Comparison of ENCODE assay signal across 23 cellular contexts in genomic region chr1:39396671-39397070, GRCh38.
DNase-seq lines count a peak whose midpoint lies in the region; ATAC-seq and TF ChIP-seq lines count a peak whose summit lies in the region.
"Had no signal": no experiment of that assay in that cellular context is flagged by ENCODE, and none has a peak within 500 bp of the region (broad histone marks: within the 10 kb centered on the region; RNA-seq: fewer than 3 reads in every experiment).

No MANE protein-coding gene starts in this region.

- TF ChIP-seq RAD21 in SK-N-SH (IDR thresholded peaks at IDR 0.05; ENCODE audit: low read length), result no peak

- H3K79me2 ChIP-seq in SK-N-SH (ENCODE audit: insufficient read depth), result peaks cover 84% of the 10 kb centered on the region

- WGBS in SK-N-SH (ENCODE audit: low lambda C conversion rate), result 91% methylated on average over 5 of the region's 5 CpGs
- 93% methylated on average over 3 of the region's 5 CpGs for WGBS in mesenchymal stem cell
- 78% methylated on average over 5 of the region's 5 CpGs for WGBS in prostate gland

- H3K4me2 ChIP-seq in SK-N-SH, result 0 out of 2 replicates have a peak overlapping the region, but pooled peaks have one; percentile 59
- H3K4me2 ChIP-seq in mesenchymal stem cell (ENCODE audit: low read length, poor library complexity, severe bottlenecking), result no peak overlapping the region

- TF ChIP-seq CTCF in SK-N-SH (IDR thresholded peaks at IDR 0.05), result no peak
- TF ChIP-seq CTCF in ascending aorta (IDR thresholded peaks at IDR 0.05), result no peak
- TF ChIP-seq CTCF in thoracic aorta (IDR thresholded peaks at IDR 0.05), result no peak
- TF ChIP-seq CTCF in prostate gland (IDR thresholded peaks at IDR 0.05), result no peak

- no peak for TF ChIP-seq POLR2A in prostate gland (IDR thresholded peaks at IDR 0.05)

- H4K8ac ChIP-seq in mesenchymal stem cell (ENCODE audit: low read length), result no peak overlapping the region

- no peak for ATAC-seq in SK-N-SH treated with all-trans-retinoic acid at 6 μM for 48 hours
- ATAC-seq in thoracic aorta (ENCODE audit: insufficient number of reproducible peaks, low FRiP score, low read depth), result no peak
- ATAC-seq: GM12878, heart left ventricle, Right ventricle myocardium inferior had no signal

- H3K4me1 ChIP-seq in SK-N-SH (ENCODE audit: control insufficient read depth in 1 of 2, insufficient read depth in 2 of 2, low read depth in 1 of 2, low read length in 1 of 2), result peaks cover 14 to 85% of the 10 kb centered on the region in 2 experiments
- H3K4me1 ChIP-seq in ascending aorta, result peaks cover 39 to 66% of the 10 kb centered on the region in 2 donors
- H3K4me1 ChIP-seq in mesenchymal stem cell (ENCODE audit: control insufficient read depth, insufficient read depth, low read depth, low read length), result peaks cover 21% of the 10 kb centered on the region
- peaks cover 63 to 82% of the 10 kb centered on the region in 2 donors for H3K4me1 ChIP-seq in thoracic aorta (ENCODE audit: control insufficient read depth in 1 of 2, low read depth in 2 of 2)
- peaks cover 12% of the 10 kb centered on the region for H3K4me1 ChIP-seq in prostate gland (replicated peaks)

- H2AK5ac ChIP-seq in mesenchymal stem cell (ENCODE audit: low read length, severe bottlenecking), result peak overlapping the region; percentile 73

- peak overlapping the region in 1 of 2 experiments; percentile 29 for H2BK12ac ChIP-seq in mesenchymal stem cell (ENCODE audit: low read length in 2 of 2)

- H2BK120ac ChIP-seq in mesenchymal stem cell (ENCODE audit: low read depth, low read length), result no peak overlapping the region

- no peaks in the 10 kb centered on the region for H4K20me1 ChIP-seq in SK-N-SH (ENCODE audit: insufficient read depth)

- H3K36me3 ChIP-seq in SK-N-SH (replicated peaks in 1 of 2; ENCODE audit: control insufficient read depth in 1 of 2, insufficient read depth in 2 of 2, low read length in 1 of 2), result no peaks in the 10 kb centered on the region
- H3K36me3 ChIP-seq in ascending aorta, result peaks cover 0 to 4% of the 10 kb centered on the region in 2 donors
- H3K36me3 ChIP-seq in mesenchymal stem cell (ENCODE audit: control insufficient read depth in 1 of 2, insufficient read depth in 2 of 2, low read depth in 1 of 2, low read length in 2 of 2), result peaks cover 0 to 4% of the 10 kb centered on the region in 2 experiments
- H3K36me3 ChIP-seq in thoracic aorta, result no peaks in the 10 kb centered on the region
- H3K36me3 ChIP-seq in prostate gland, result no peaks in the 10 kb centered on the region

- no peak overlapping the region for H4K91ac ChIP-seq in mesenchymal stem cell (ENCODE audit: low read length)

- H3K18ac ChIP-seq in mesenchymal stem cell (ENCODE audit: low read depth in 1 of 2, low read length in 2 of 2), result peak overlapping the region in 1 of 2 experiments; percentile 73

- no peak overlapping the region for H2BK15ac ChIP-seq in mesenchymal stem cell (ENCODE audit: low read depth, poor library complexity, severe bottlenecking)

- DNase-seq in SK-N-SH (no peak), ascending aorta (ENCODE audit: low spot score in 2 of 2) (no peak), mesenchymal stem cell (peak; percentile 42), thoracic aorta (ENCODE audit: low spot score) (no peak), NAMALWA (ENCODE audit: low spot score) (no peak), prostate gland (ENCODE audit: low spot score) (no peak), DMS53 (lab: John Stamatoyannopoulos, UW) (no peak)
- DNase-seq: activated CD4-positive, alpha-beta T cell treated with anti-CD3 and anti-CD28 coated beads, Interleukin-2, amount 50 U/mL, for 48 hours; activated naive CD8-positive, alpha-beta T cell treated with anti-CD3 and anti-CD28 coated beads for 36 hours; activated T-cell treated with anti-CD3 and anti-CD28 coated beads, Interleukin-2, amount 50 U/mL, for 1 hour; GF-D8; H9; heart left ventricle; KBM-7; NCI-H1048; NCI-H2081; occipital lobe; stimulated activated CD4-positive, alpha-beta T cell treated with anti-CD3 and anti-CD28 coated beads, Interleukin-4, amount 100 ng/mL, for 24 hours; T-helper 1 cell had no signal

- no peak overlapping the region for H3K23ac ChIP-seq in mesenchymal stem cell (ENCODE audit: low read length in 2 of 2)

- H3K27me3 ChIP-seq in SK-N-SH (ENCODE audit: insufficient read depth) (no peaks in the 10 kb centered on the region), ascending aorta (no peaks in the 10 kb centered on the region), mesenchymal stem cell (ENCODE audit: control insufficient read depth in 1 of 2, insufficient read depth in 1 of 2, low read length in 2 of 2) (no peaks in the 10 kb centered on the region), thoracic aorta (replicated peaks; ENCODE audit: insufficient read depth) (no peaks in the 10 kb centered on the region), prostate gland (replicated peaks; ENCODE audit: insufficient read depth) (no peaks in the 10 kb centered on the region)
- H3K27me3 ChIP-seq: heart left ventricle had no signal

- no peak overlapping the region for H3K14ac ChIP-seq in mesenchymal stem cell (ENCODE audit: low read length in 2 of 2)

- H3K9me3 ChIP-seq in SK-N-SH, result no peaks in the 10 kb centered on the region
- no peaks in the 10 kb centered on the region for H3K9me3 ChIP-seq in ascending aorta
- no peaks in the 10 kb centered on the region for H3K9me3 ChIP-seq in mesenchymal stem cell (ENCODE audit: control insufficient read depth, low read length)
- no peaks in the 10 kb centered on the region for H3K9me3 ChIP-seq in thoracic aorta
- no peaks in the 10 kb centered on the region for H3K9me3 ChIP-seq in prostate gland
- H3K9me3 ChIP-seq: heart left ventricle had no signal

- TF ChIP-seq EP300 in SK-N-SH (IDR thresholded peaks at IDR 0.05; ENCODE audit: borderline replicate concordance in 1 of 2, low read depth in 1 of 2, low read length in 1 of 2), result no peak

- H3K4ac ChIP-seq in mesenchymal stem cell (ENCODE audit: low read depth in 1 of 2, low read length in 2 of 2), result no peak overlapping the region

- peak overlapping the region; percentile 66 for H2BK5ac ChIP-seq in mesenchymal stem cell (ENCODE audit: low read depth, low read length, poor library complexity, severe bottlenecking)

- no peaks in the 10 kb centered on the region for H3K9me2 ChIP-seq in SK-N-SH

- H3K79me1 ChIP-seq in mesenchymal stem cell (replicated peaks; ENCODE audit: low read length, poor library complexity, severe bottlenecking), result no peaks in the 10 kb centered on the region

- peak overlapping the region in 1 of 2 experiments; percentile 97; a peak in 1 of 4 replicates for H3K27ac ChIP-seq in SK-N-SH (ENCODE audit: low read depth in 2 of 2, low read length in 1 of 2)
- H3K27ac ChIP-seq in ascending aorta, result peak overlapping the region; percentile 81 to 85
- H3K27ac ChIP-seq in mesenchymal stem cell (ENCODE audit: low read length, poor library complexity, severe bottlenecking), result peak overlapping the region; percentile 97
- H3K27ac ChIP-seq in thoracic aorta, result peak overlapping the region; percentile 83 to 85
- no peak overlapping the region for H3K27ac ChIP-seq in prostate gland
- H3K27ac ChIP-seq: 22Rv1 had no signal

- H3K9ac ChIP-seq in SK-N-SH (no peak overlapping the region), mesenchymal stem cell (ENCODE audit: low read length) (no peak overlapping the region)

- H2AFZ ChIP-seq in SK-N-SH (ENCODE audit: low read depth) (no peak overlapping the region), mesenchymal stem cell (ENCODE audit: low read depth, low read length) (no peak overlapping the region)

- no peak overlapping the region for H3K4me3 ChIP-seq in SK-N-SH (ENCODE audit: low read depth in 2 of 2, low read length in 1 of 2)
- H3K4me3 ChIP-seq in ascending aorta, result no peak overlapping the region
- H3K4me3 ChIP-seq in mesenchymal stem cell (ENCODE audit: insufficient read depth in 1 of 2, low read depth in 1 of 2, low read length in 2 of 2), result no peak overlapping the region
- H3K4me3 ChIP-seq in thoracic aorta, result no peak overlapping the region
- H3K4me3 ChIP-seq in prostate gland, result no peak overlapping the region
- H3K4me3 ChIP-seq: GM12878, heart left ventricle had no signal

- CTCF ChIA-PET in SK-N-SH (lab: Yijun Ruan, JAX), result interaction anchor here (1.8 kb wide), 1 partner anchor 143 kb away, joined by 4 read pairs; no protein-coding TSS in a partner anchor

- intact Hi-C loops in ascending aorta (cut with DNase I) (no loop called here), prostate gland (cut with DNase I) (no loop called here)

- POLR2A ChIA-PET in SK-N-SH (lab: Yijun Ruan, JAX), result no interaction called here

- peaks cover 58% of the 10 kb centered on the region for H3F3A ChIP-seq in SK-N-SH (replicated peaks; ENCODE audit: insufficient read depth)

TF ChIP-seq in SK-N-SH, 30 proteins besides CTCF, POLR2A, EP300 and RAD21 (continues in another document):
- TF ChIP-seq GATA2 (CRISPR knock-in tag; IDR thresholded peaks at IDR 0.05), result no peak
- TF ChIP-seq IRF3 (IDR thresholded peaks at IDR 0.05; ENCODE audit: low read depth, low read length), result no peak
- no peak for TF ChIP-seq EZH2phosphoT487 (IDR thresholded peaks at IDR 0.05; ENCODE audit: borderline replicate concordance, low read depth)
- no peak for TF ChIP-seq TAF1 (IDR thresholded peaks at IDR 0.05; ENCODE audit: borderline replicate concordance, low read depth, low read length)
- TF ChIP-seq FOXJ3 (CRISPR knock-in tag; IDR thresholded peaks at IDR 0.05), result no peak

TF ChIP-seq in SK-N-SH treated with all-trans-retinoic acid at 6 μM for 48 hours, 23 proteins besides CTCF, POLR2A, EP300 and RAD21:
- TF ChIP-seq ARNTL (CRISPR knock-in tag; IDR thresholded peaks at IDR 0.05; ENCODE audit: borderline replicate concordance, low read depth) (no peak), ISL1 (CRISPR knock-in tag; IDR thresholded peaks at IDR 0.05) (no peak), CSRNP3 (CRISPR knock-in tag; IDR thresholded peaks at IDR 0.05) (no peak), RARB (CRISPR knock-in tag; IDR thresholded peaks at IDR 0.05) (no peak)

Comparison
In these comparisons a context has a peak if more than half of its experiments do, and no peak if none do; other contexts are left out.
1. H3K27ac ChIP-seq: peak in ascending aorta (2 of 2), mesenchymal stem cell (single experiment) and thoracic aorta (2 of 2); none in prostate gland (0 of 2).